Comparison of ENCODE assay signal across 16 cellular contexts in genomic region chr12:90404071-90404470, GRCh38.
DNase-seq lines count a peak whose midpoint lies in the region; ATAC-seq, FAIRE-seq and TF ChIP-seq lines count a peak whose summit lies in the region.
"Had no signal": no experiment of that assay in that cellular context is flagged by ENCODE, and none has a peak within 500 bp of the region (broad histone marks: within the 10 kb centered on the region; RNA-seq: fewer than 3 reads in every experiment).

No MANE protein-coding gene starts in this region.

- no peaks in the 10 kb centered on the region for H3K36me3 Mint-ChIP-seq in nephron progenitor cell (ENCODE audit: low read depth)
- H3K36me3 Mint-ChIP-seq: brain had no signal

- H3K27ac ChIP-seq in Karpas-422 (ENCODE audit: low read length): no peak overlapping the region
- H3K27ac ChIP-seq: SJCRH30, thyroid gland had no signal

- no peak overlapping the region for H3K4me3 Mint-ChIP-seq in nephron progenitor cell
- H3K4me3 Mint-ChIP-seq: brain; naive thymus-derived CD4-positive, alpha-beta T cell had no signal

- H3K4me1 Mint-ChIP-seq in nephron progenitor cell: peaks cover 5% of the 10 kb centered on the region
- H3K4me1 Mint-ChIP-seq: brain had no signal

- no peaks in the 10 kb centered on the region for H3K27me3 ChIP-seq in Karpas-422 (ENCODE audit: low read length)
- H3K27me3 ChIP-seq: SJCRH30, thyroid gland had no signal

- no peak overlapping the region for H3K4me2 ChIP-seq in Karpas-422 (ENCODE audit: low read depth, low read length, poor library complexity, severe bottlenecking)

- H3K4me3 ChIP-seq in Karpas-422 (ENCODE audit: low read length): no peak overlapping the region
- H3K4me3 ChIP-seq: SJCRH30, thyroid gland had no signal

- no peaks in the 10 kb centered on the region for H3K79me2 ChIP-seq in Karpas-422 (ENCODE audit: low read length)

- no peak overlapping the region for H3K9ac ChIP-seq in Karpas-422 (ENCODE audit: low read length)

- peak; percentile 68 for DNase-seq in MV-4-11 (lab: John Stamatoyannopoulos, UW)
- DNase-seq in Karpas-422: no peak
- no peak for DNase-seq in nephron progenitor cell
- no peak for DNase-seq in activated CD4-positive, alpha-beta T cell treated with anti-CD3 and anti-CD28 coated beads, Interleukin-2, amount 50 U/mL, for 48 hours
- DNase-seq in HTR-8/SVneo (ENCODE audit: insufficient read length, low spot score): no peak
- DNase-seq: Caco-2; effector CD8-positive, alpha-beta T cell; naive thymus-derived CD4-positive, alpha-beta T cell; NCI-H2171; SJCRH30; thyroid gland had no signal

- H3K27me3 Mint-ChIP-seq in nephron progenitor cell (ENCODE audit: low read depth, poor library complexity): no peaks in the 10 kb centered on the region
- H3K27me3 Mint-ChIP-seq: brain had no signal

- no peaks in the 10 kb centered on the region for H4K20me1 ChIP-seq in Karpas-422 (ENCODE audit: insufficient read depth, low read depth, low read length)

- ATAC-seq in GM18511 (IDR thresholded peaks at IDR 0.05; ENCODE audit: unreplicated experiment) (peak; percentile 79), GM21360 (IDR thresholded peaks at IDR 0.05; ENCODE audit: unreplicated experiment) (peak; percentile 86), HG02943 (IDR thresholded peaks at IDR 0.05; ENCODE audit: low read depth, unreplicated experiment) (peak; percentile 72)
- ATAC-seq: HCT116; naive thymus-derived CD4-positive, alpha-beta T cell had no signal

- H3K9me3 Mint-ChIP-seq in nephron progenitor cell: no peaks in the 10 kb centered on the region

- H2AFZ ChIP-seq in Karpas-422 (ENCODE audit: low read length): no peak overlapping the region

- no peaks in the 10 kb centered on the region for H3K4me1 ChIP-seq in Karpas-422 (ENCODE audit: low read length)
- H3K4me1 ChIP-seq: Caco-2, SJCRH30, thyroid gland had no signal

- no peak for FAIRE-seq in HTR-8/SVneo (lab: Jason Lieb, UNC)

- no peaks in the 10 kb centered on the region for H3K9me2 ChIP-seq in Karpas-422 (replicated peaks; ENCODE audit: insufficient read depth, low read length)

- TF ChIP-seq CTCF in nephron progenitor cell (IDR thresholded peaks at IDR 0.05): no peak

- H3K36me3 ChIP-seq in Karpas-422 (ENCODE audit: insufficient read depth, low read length): no peaks in the 10 kb centered on the region
- H3K36me3 ChIP-seq: SJCRH30, thyroid gland had no signal

- H3K27ac Mint-ChIP-seq in nephron progenitor cell: no peak overlapping the region
- H3K27ac Mint-ChIP-seq: brain; naive thymus-derived CD4-positive, alpha-beta T cell had no signal

- H3K9me3 ChIP-seq in Karpas-422 (ENCODE audit: low read length): no peaks in the 10 kb centered on the region; the same call in 1 of the 2 replicates
- H3K9me3 ChIP-seq: Caco-2, SJCRH30, thyroid gland had no signal
